ENCODE assay signal across 14 cellular contexts in genomic region chr1:177817969-177818872, GRCh38.
DNase-seq lines count a peak whose midpoint lies in the region; ATAC-seq, FAIRE-seq and TF ChIP-seq lines count a peak whose summit lies in the region.
"Had no signal": no experiment of that assay in that cellular context is flagged by ENCODE, and none has a peak within 500 bp of the region (broad histone marks: within the 10 kb centered on the region; RNA-seq: fewer than 3 reads in every experiment).

No MANE protein-coding gene starts in this region.

- WGBS in suprapubic skin = 78% methylated on average over 7 of the region's 7 CpGs

- H3K4me3 ChIP-seq in suprapubic skin = no peak overlapping the region
- H3K4me3 ChIP-seq: dorsolateral prefrontal cortex, heart right ventricle had no signal

- ATAC-seq in GM18519 (IDR thresholded peaks at IDR 0.05; ENCODE audit: low FRiP score, unreplicated experiment) (peak; percentile 92), GM21515 (IDR thresholded peaks at IDR 0.05; ENCODE audit: unreplicated experiment) (peak; percentile 85), HG03108 (IDR thresholded peaks at IDR 0.05; ENCODE audit: unreplicated experiment) (peak; percentile 99)
- ATAC-seq: heart right ventricle had no signal

- peak; percentile 82 for FAIRE-seq in islet of Langerhans (lab: Jason Lieb, UNC)

- H3K4me1 ChIP-seq in suprapubic skin = no peaks in the 10 kb centered on the region
- H3K4me1 ChIP-seq: heart right ventricle had no signal

- no peaks in the 10 kb centered on the region for H3K9me3 ChIP-seq in suprapubic skin

- TF ChIP-seq CTCF in suprapubic skin (IDR thresholded peaks at IDR 0.05) = no peak

- no peaks in the 10 kb centered on the region for H3K36me3 ChIP-seq in suprapubic skin
- H3K36me3 ChIP-seq: heart right ventricle had no signal

- no peak overlapping the region for H3K27ac ChIP-seq in suprapubic skin
- H3K27ac ChIP-seq: dorsolateral prefrontal cortex, heart right ventricle had no signal

- TF ChIP-seq POLR2A in suprapubic skin (IDR thresholded peaks at IDR 0.05) = no peak

- H3K27me3 ChIP-seq in suprapubic skin = no peaks in the 10 kb centered on the region
- H3K27me3 ChIP-seq: dorsolateral prefrontal cortex had no signal

- DNase-seq in cerebellar cortex (ENCODE audit: low spot score) = no peak
- DNase-seq in EL = no peak
- no peak for DNase-seq in NCI-H1092 (lab: John Stamatoyannopoulos, UW)
- no peak for DNase-seq in suprapubic skin (ENCODE audit: low spot score in 2 of 2)
- DNase-seq: activated B cell treated with CpG ODN at 0.5 μM for 24 hours; activated naive CD4-positive, alpha-beta T cell treated with anti-CD3 and anti-CD28 coated beads, Interleukin-2, amount 10 ng/mL, durations not matched to agents 7 days and 5 days; COR-L47; dorsolateral prefrontal cortex; heart right ventricle; stimulated activated CD4-positive, alpha-beta T cell treated with anti-CD3 and anti-CD28 coated beads, Interleukin-4, amount 100 ng/mL, for 24 hours had no signal

- no peak for TF ChIP-seq EP300 in suprapubic skin (IDR thresholded peaks at IDR 0.05)
